In genomic region chr2:208254118-208254870, GRCh38 we compare ENCODE assay signal across 8 cellular contexts. TPM values are rescaled to one million over a fixed set of nuclear protein-coding genes. Genes with fewer than 3 reads are reported as not detected.
DNase-seq lines count a peak whose midpoint lies in the region; ATAC-seq and TF ChIP-seq lines count a peak whose summit lies in the region.

No MANE protein-coding gene starts in this region.

- H3K36me3 Mint-ChIP-seq in H9 (ENCODE audit: insufficient read depth in 1 of 3, low read depth in 3 of 3) = peaks cover 33 to 45% (median 40%) of the 10 kb centered on the region in 3 experiments; a peak in 6 of 7 replicates
- H3K36me3 Mint-ChIP-seq in activated naive CD8-positive, alpha-beta T cell treated with anti-CD3 and anti-CD28 coated beads, Interleukin-2, amount 10 ng/mL, durations not matched to agents 7 days and 5 days = peaks cover 19% of the 10 kb centered on the region

- H2AFZ ChIP-seq in H9 (ENCODE audit: low read length) (no peak overlapping the region), SK-N-SH (ENCODE audit: low read depth) (peak overlapping the region; percentile 90)

- no peak overlapping the region for H4K8ac ChIP-seq in H9 (replicated peaks; ENCODE audit: insufficient read length, low read depth, low read length)

- peak overlapping the region; percentile 46 for H3K18ac ChIP-seq in H9 (ENCODE audit: insufficient read length, low read depth, low read length)

- peaks cover 2% of the 10 kb centered on the region; the same call in 1 of the 2 replicates for H3K4me1 ChIP-seq in H9 (ENCODE audit: insufficient read depth, low read length)
- peaks cover 0 to 8% of the 10 kb centered on the region in 2 experiments; a peak in 3 of 4 replicates for H3K4me1 ChIP-seq in SK-N-SH (ENCODE audit: control insufficient read depth in 1 of 2, insufficient read depth in 2 of 2, low read depth in 1 of 2, low read length in 1 of 2)
- H3K4me1 ChIP-seq in cardiac muscle cell (ENCODE audit: low read depth) = peaks cover 32% of the 10 kb centered on the region
- H3K4me1 ChIP-seq in transverse colon = peaks cover 0 to 48% (median 26%) of the 10 kb centered on the region in 4 donors

- no peak overlapping the region for H3K4ac ChIP-seq in H9 (ENCODE audit: low read depth, low read length)

- no peak overlapping the region for H3T11ph ChIP-seq in H9 (ENCODE audit: low read length)

- no peak overlapping the region for H3K23ac ChIP-seq in H9 (ENCODE audit: insufficient read length, low read depth, low read length)

- H3K9me2 ChIP-seq in SK-N-SH = no peaks in the 10 kb centered on the region

- peak overlapping the region; percentile 97 to 99 for H3K4me3 Mint-ChIP-seq in H9
- peak overlapping the region; percentile 97 for H3K4me3 Mint-ChIP-seq in activated naive CD8-positive, alpha-beta T cell treated with anti-CD3 and anti-CD28 coated beads, Interleukin-2, amount 10 ng/mL, durations not matched to agents 7 days and 5 days

- peaks cover 43 to 49% of the 10 kb centered on the region in 2 experiments for H3K4me1 Mint-ChIP-seq in H9
- H3K4me1 Mint-ChIP-seq in activated naive CD8-positive, alpha-beta T cell treated with anti-CD3 and anti-CD28 coated beads, Interleukin-2, amount 10 ng/mL, durations not matched to agents 7 days and 5 days = peaks cover 30% of the 10 kb centered on the region

- H4K5ac ChIP-seq in H9 (ENCODE audit: insufficient read length, low read depth, low read length) = peak overlapping the region; percentile 5

- no peak overlapping the region for H2BK15ac ChIP-seq in H9 (ENCODE audit: low read depth, low read length)

- TF ChIP-seq POLR2A in transverse colon (IDR thresholded peaks at IDR 0.05) = no peak

- peak overlapping the region; percentile 37; the same call in 1 of the 2 replicates for H3K14ac ChIP-seq in H9 (ENCODE audit: insufficient read depth, low read length)

- CTCF ChIA-PET in SK-N-SH (lab: Yijun Ruan, JAX) = interaction anchor here (0.6 to 6.5 kb wide), 41 partner anchors 9 to 1077 kb away, joined by 3 to 87 read pairs (median 4); partner anchors contain the start of gene PIKFYVE

- H3K36me3 ChIP-seq in SK-N-SH (replicated peaks in 1 of 2; ENCODE audit: control insufficient read depth in 1 of 2, insufficient read depth in 2 of 2, low read length in 1 of 2) = peaks cover 32 to 37% of the 10 kb centered on the region in 2 experiments
- peaks cover 14% of the 10 kb centered on the region for H3K36me3 ChIP-seq in cardiac muscle cell
- peaks cover 0 to 20% (median 9%) of the 10 kb centered on the region in 4 donors for H3K36me3 ChIP-seq in transverse colon

- H2BK5ac ChIP-seq in H9 (ENCODE audit: insufficient read length, low read length) = no peak overlapping the region

- no CpG with 5 or more reads among the region's 36 CpGs for WGBS in H9 (ENCODE audit: extremely low coverage, insufficient read length, low lambda C conversion rate)
- 0% methylated on average over 13 of the region's 36 CpGs for WGBS in SK-N-SH (ENCODE audit: low lambda C conversion rate)
- WGBS in transverse colon (ENCODE audit: low coverage in 1 of 2), 2 donors = 0 to 1% methylated on average over 1 to 36 of the region's 36 CpGs

- H3F3A ChIP-seq in SK-N-SH (replicated peaks; ENCODE audit: insufficient read depth) = peaks cover 7% of the 10 kb centered on the region

- TF ChIP-seq EP300 in SK-N-SH (IDR thresholded peaks at IDR 0.05; ENCODE audit: borderline replicate concordance in 1 of 2, low read depth in 1 of 2, low read length in 1 of 2) (no peak), transverse colon (IDR thresholded peaks at IDR 0.05; ENCODE audit: low read depth) (no peak)

- H3K79me2 ChIP-seq in H9 (ENCODE audit: insufficient read depth, low read length) (peaks cover 11% of the 10 kb centered on the region; the same call in 1 of the 2 replicates), SK-N-SH (ENCODE audit: insufficient read depth) (peaks cover 10% of the 10 kb centered on the region; the same call in 1 of the 2 replicates)

- no peaks in the 10 kb centered on the region for H4K20me1 ChIP-seq in H9 (ENCODE audit: control insufficient read depth, insufficient read depth, insufficient read length)
- H4K20me1 ChIP-seq in SK-N-SH (ENCODE audit: insufficient read depth) = no peaks in the 10 kb centered on the region

- H3K27ac Mint-ChIP-seq in H9 = peak overlapping the region; percentile 97 to 99 (median 97)
- peak overlapping the region; percentile 70 for H3K27ac Mint-ChIP-seq in activated naive CD8-positive, alpha-beta T cell treated with anti-CD3 and anti-CD28 coated beads, Interleukin-2, amount 10 ng/mL, durations not matched to agents 7 days and 5 days

- no peaks in the 10 kb centered on the region for H3K9me3 Mint-ChIP-seq in H9
- H3K9me3 Mint-ChIP-seq in activated naive CD8-positive, alpha-beta T cell treated with anti-CD3 and anti-CD28 coated beads, Interleukin-2, amount 10 ng/mL, durations not matched to agents 7 days and 5 days = no peaks in the 10 kb centered on the region

- peak overlapping the region; percentile 52 to 95 for H3K4me3 ChIP-seq in SK-N-SH (ENCODE audit: low read depth in 2 of 2, low read length in 1 of 2)
- peak overlapping the region; percentile 71 for H3K4me3 ChIP-seq in cardiac muscle cell
- peak overlapping the region; percentile 47 to 93 (median 80) for H3K4me3 ChIP-seq in transverse colon

- H2BK120ac ChIP-seq in H9 (ENCODE audit: low read depth, low read length, poor library complexity, severe bottlenecking) = no peak overlapping the region

- H3K27me3 Mint-ChIP-seq in H9 (ENCODE audit: low read depth) = no peaks in the 10 kb centered on the region
- no peaks in the 10 kb centered on the region for H3K27me3 Mint-ChIP-seq in activated naive CD8-positive, alpha-beta T cell treated with anti-CD3 and anti-CD28 coated beads, Interleukin-2, amount 10 ng/mL, durations not matched to agents 7 days and 5 days

- no peak overlapping the region for H3K56ac ChIP-seq in H9 (ENCODE audit: insufficient read length, low read depth, low read length)

- TF ChIP-seq CTCF in H9 (conservative IDR thresholded peaks at IDR 0.05) = peak; percentile 82
- TF ChIP-seq CTCF in SK-N-SH (IDR thresholded peaks at IDR 0.05) = peak; percentile 82
- TF ChIP-seq CTCF in cardiac muscle cell (IDR thresholded peaks at IDR 0.05; ENCODE audit: low read depth, low read length) = peak; percentile 83
- TF ChIP-seq CTCF in transverse colon (IDR thresholded peaks at IDR 0.05) = peak; percentile 78 to 90 (median 82)

- no peak overlapping the region for H2BK20ac ChIP-seq in H9 (ENCODE audit: low read depth, low read length, poor library complexity, severe bottlenecking)

- peak overlapping the region; percentile 28 for H3K27ac ChIP-seq in H9 (ENCODE audit: insufficient read length, low read depth, low read length)
- peak overlapping the region; percentile 38 to 40 for H3K27ac ChIP-seq in SK-N-SH (ENCODE audit: low read depth in 2 of 2, low read length in 1 of 2)
- H3K27ac ChIP-seq in cardiac muscle cell = peak overlapping the region; percentile 96
- peak overlapping the region; percentile 85 to 92 (median 90) for H3K27ac ChIP-seq in transverse colon

- in situ Hi-C loops in transverse colon (cut with MboI; ENCODE audit: low pct_ligation_motif_present in 1 of 4, low pct_unique_long_range_greater_than_20kb in 1 of 4, low sequenced_read_pairs in 3 of 4) = loop anchor here in 1 of 4 donors (25.0 kb wide), 3 partner anchors 642 to 1492 kb away; partner anchors contain the start of genes CREB1, FASTKD2 and MDH1B

- H2BK12ac ChIP-seq in H9 (ENCODE audit: insufficient read length, low read depth, low read length) = no peak overlapping the region

- peak overlapping the region; percentile 89 for H3K9ac ChIP-seq in H9 (ENCODE audit: extremely low read depth, insufficient read length, low read length)
- peak overlapping the region; percentile 65 for H3K9ac ChIP-seq in SK-N-SH

- peak; percentile 24 for DNase-seq in GM04503 (ENCODE audit: low read depth)
- DNase-seq in H9 = peak; percentile 93
- DNase-seq in LoVo (ENCODE audit: low spot score) = peak; percentile 78
- peak; percentile 90 for DNase-seq in SK-N-SH
- DNase-seq in activated naive CD8-positive, alpha-beta T cell treated with anti-CD3 and anti-CD28 coated beads, Interleukin-2, amount 10 ng/mL, durations not matched to agents 7 days and 5 days = peak; percentile 87
- DNase-seq in cardiac muscle cell (ENCODE audit: low read depth in 1 of 2, low spot score in 1 of 2) = peak; percentile 83 to 93
- DNase-seq in pons (ENCODE audit: low spot score) = peak; percentile 85
- peak; percentile 88 for DNase-seq in transverse colon

- H3K9me3 ChIP-seq in H9 (ENCODE audit: control insufficient read depth, low read depth, low read length) = no peaks in the 10 kb centered on the region
- no peaks in the 10 kb centered on the region for H3K9me3 ChIP-seq in SK-N-SH
- H3K9me3 ChIP-seq in cardiac muscle cell (ENCODE audit: low read depth) = no peaks in the 10 kb centered on the region
- H3K9me3 ChIP-seq in transverse colon = no peaks in the 10 kb centered on the region

- ATAC-seq in activated naive CD8-positive, alpha-beta T cell treated with anti-CD3 and anti-CD28 coated beads, Interleukin-2, amount 10 ng/mL, durations not matched to agents 7 days and 5 days (ENCODE audit: low read depth) = peak; percentile 75

- H4K91ac ChIP-seq in H9 (ENCODE audit: insufficient read length, low read depth, low read length) = no peak overlapping the region

- peaks cover 6% of the 10 kb centered on the region for H3K23me2 ChIP-seq in H9 (ENCODE audit: insufficient read length, low read depth, low read length, poor library complexity, severe bottlenecking)

- H3K4me2 ChIP-seq in H9 (ENCODE audit: insufficient read depth, insufficient read length, low read length) (peak overlapping the region; percentile 79), SK-N-SH (peak overlapping the region; percentile 86)

- H3K27me3 ChIP-seq in H9 (ENCODE audit: insufficient read depth, low read length) (no peaks in the 10 kb centered on the region), SK-N-SH (ENCODE audit: insufficient read depth) (no peaks in the 10 kb centered on the region), cardiac muscle cell (no peaks in the 10 kb centered on the region), transverse colon (no peaks in the 10 kb centered on the region)

- no peak overlapping the region for H2AK5ac ChIP-seq in H9 (ENCODE audit: insufficient read length, low read length)

- TF ChIP-seq RAD21 in SK-N-SH (IDR thresholded peaks at IDR 0.05; ENCODE audit: low read length) = peak; percentile 53

- H3K79me1 ChIP-seq in H9 (ENCODE audit: insufficient read depth, low read depth, low read length, poor library complexity, severe bottlenecking) = peaks cover 7% of the 10 kb centered on the region

- POLR2A ChIA-PET in SK-N-SH (lab: Yijun Ruan, JAX) = interaction anchor here (1.1 to 3.6 kb wide), 3 partner anchors 11 to 152 kb away, joined by 5 to 28 read pairs (median 8); partner anchors contain the start of gene PIKFYVE
- POLR2A ChIA-PET in activated naive CD8-positive, alpha-beta T cell treated with anti-CD3 and anti-CD28 coated beads, Interleukin-2, amount 10 ng/mL, durations not matched to agents 7 days and 5 days (lab: Charles Lee) = interaction anchor here (0.5 to 2.9 kb wide), 5 partner anchors 12 to 724 kb away, joined by 3 to 32 read pairs (median 4); partner anchors contain the start of genes CREB1 and PIKFYVE

- intact Hi-C loops in transverse colon (cut with DNase I; ENCODE audit: low total_unique reads) = no loop called here

RNA-seq across cellular contexts. Expression of gene IDH1, which starts 0.6 kb away (rescaled TPM):
- 232 and 234 TPM in 2 replicates for total RNA-seq in H9 (2021)
- 43.4 and 57.2 TPM in 2 replicates for polyA plus RNA-seq in SK-N-SH (2012; rRNA removed)
- polyA plus RNA-seq in SK-N-SH (2012; cell fraction: cytosol; rRNA removed) = 62.2 and 66.7 TPM in 2 replicates
- polyA plus RNA-seq in SK-N-SH (2012; cell fraction: nucleus; rRNA removed) = 43.6 and 57.6 TPM in 2 replicates
- 10 to 100 TPM; 29.5 to 30.0 TPM for total RNA-seq in activated naive CD8-positive, alpha-beta T cell treated with anti-CD3 and anti-CD28 coated beads, Interleukin-2, amount 10 ng/mL, durations not matched to agents 7 days and 5 days
- 85.4 and 138 TPM in 2 replicates for total RNA-seq in cardiac muscle cell
- 118 and 164 TPM in 2 replicates for polyA plus RNA-seq in cardiac muscle cell
- total RNA-seq in transverse colon = 100 to 1,000 TPM in 3 of 4 donors, 10 to 100 TPM in 1; 47.9 to 164 (median 136) TPM

RNA-seq across cellular contexts. Expression of gene PIKFYVE, which starts 11.8 kb away (rescaled TPM):
- total RNA-seq in H9 (2021) (25.7 and 27.2 TPM in 2 replicates), cardiac muscle cell (15.3 and 24.3 TPM in 2 replicates), transverse colon (10 to 100 TPM; 11.9 to 35.6 (median 18.0) TPM)
- polyA plus RNA-seq in SK-N-SH (2012; rRNA removed) (7.0 and 10.2 TPM in 2 replicates), cardiac muscle cell (7.3 and 7.5 TPM in 2 replicates)
- polyA plus RNA-seq in SK-N-SH (2012; cell fraction: cytosol; rRNA removed) = 9.6 and 10.2 TPM in 2 replicates
- polyA plus RNA-seq in SK-N-SH (2012; cell fraction: nucleus; rRNA removed) = 8.0 and 18.1 TPM in 2 replicates
- 10 to 100 TPM; 38.7 to 39.8 TPM for total RNA-seq in activated naive CD8-positive, alpha-beta T cell treated with anti-CD3 and anti-CD28 coated beads, Interleukin-2, amount 10 ng/mL, durations not matched to agents 7 days and 5 days

Comparison
In these comparisons a context has a peak if more than half of its experiments do, and no peak if none do; other contexts are left out.
1. Peak in every context shown above with its lines: DNase-seq, ATAC-seq, H3K4me3 ChIP-seq and H3K27ac ChIP-seq.
2. DNase-seq: peak in every context shown above with its lines; median percentile 93 in H9; 90 in SK-N-SH; 88 in cardiac muscle cell; 88 in transverse colon; 87 in activated naive CD8-positive, alpha-beta T cell treated with anti-CD3 and anti-CD28 coated beads, Interleukin-2, amount 10 ng/mL, durations not matched to agents 7 days and 5 days; 85 in pons; 78 in LoVo; 24 in GM04503.
3. H3K27ac ChIP-seq: peak in every context shown above with its lines; median percentile 96 in cardiac muscle cell; 90 in transverse colon; 39 in SK-N-SH; 28 in H9.